ENCODE assay signal across 15 cellular contexts in genomic region chr2:97757062-97757461, GRCh38. TPM values are rescaled to one million over a fixed set of nuclear protein-coding genes. Genes with fewer than 3 reads are reported as not detected.
DNase-seq lines count a peak whose midpoint lies in the region; ATAC-seq and TF ChIP-seq lines count a peak whose summit lies in the region.
"Had no signal": no experiment of that assay in that cellular context is flagged by ENCODE, and none has a peak within 500 bp of the region (broad histone marks: within the 10 kb centered on the region; RNA-seq: fewer than 3 reads in every experiment).

No MANE protein-coding gene starts in this region.

- no peaks in the 10 kb centered on the region for H3K9me3 Mint-ChIP-seq in activated CD4-positive, alpha-beta memory T cell treated with anti-CD3 and anti-CD28 coated beads, Interleukin-2, amount 10 ng/mL, durations not matched to agents 7 days and 5 days
- H3K9me3 Mint-ChIP-seq in activated CD4-positive, alpha-beta memory T cell treated with anti-CD3 and anti-CD28 coated beads for 36 hours, result no peaks in the 10 kb centered on the region
- no peaks in the 10 kb centered on the region for H3K9me3 Mint-ChIP-seq in stimulated activated naive CD8-positive, alpha-beta T cell treated with anti-CD3 and anti-CD28 coated beads, Interleukin-15, Interleukin-2, amounts not matched to agents 100 ng/mL and 50 ng/mL, for 24 hours
- no peaks in the 10 kb centered on the region for H3K9me3 Mint-ChIP-seq in brain
- H3K9me3 Mint-ChIP-seq: CD4-positive, alpha-beta T cell had no signal

- DNase-seq in activated CD4-positive, alpha-beta memory T cell treated with anti-CD3 and anti-CD28 coated beads, Interleukin-2, amount 10 ng/mL, durations not matched to agents 7 days and 5 days, result no peak
- no peak for DNase-seq in activated CD4-positive, alpha-beta memory T cell treated with anti-CD3 and anti-CD28 coated beads for 36 hours
- no peak for DNase-seq in stimulated activated naive CD8-positive, alpha-beta T cell treated with anti-CD3 and anti-CD28 coated beads, Interleukin-15, Interleukin-2, amounts not matched to agents 100 U/mL and 50 U/mL, for 24 hours
- DNase-seq in posterior vena cava (ENCODE audit: low spot score), result peak; percentile 31
- DNase-seq in HuH-7 (ENCODE audit: low spot score), result no peak
- no peak for DNase-seq in SHP77 (lab: John Stamatoyannopoulos, UW)
- DNase-seq: ACHN; CD4-positive, alpha-beta T cell; COR-L47; DMS153; DMS79 treated with DMSO at 0.1 percent for 48 hours; EL had no signal

- TF ChIP-seq CTCF in brain (conservative IDR thresholded peaks at IDR 0.05), result no peak

- peaks cover 50% of the 10 kb centered on the region for H3K36me3 Mint-ChIP-seq in activated CD4-positive, alpha-beta memory T cell treated with anti-CD3 and anti-CD28 coated beads, Interleukin-2, amount 10 ng/mL, durations not matched to agents 7 days and 5 days (ENCODE audit: low read depth)
- H3K36me3 Mint-ChIP-seq in activated CD4-positive, alpha-beta memory T cell treated with anti-CD3 and anti-CD28 coated beads for 36 hours, result peaks cover 21% of the 10 kb centered on the region
- H3K36me3 Mint-ChIP-seq in stimulated activated naive CD8-positive, alpha-beta T cell treated with anti-CD3 and anti-CD28 coated beads, Interleukin-15, Interleukin-2, amounts not matched to agents 100 ng/mL and 50 ng/mL, for 24 hours (ENCODE audit: low read depth), result peaks cover 51% of the 10 kb centered on the region
- peaks cover 62% of the 10 kb centered on the region for H3K36me3 Mint-ChIP-seq in brain

- H3K4me3 Mint-ChIP-seq in activated CD4-positive, alpha-beta memory T cell treated with anti-CD3 and anti-CD28 coated beads, Interleukin-2, amount 10 ng/mL, durations not matched to agents 7 days and 5 days, result no peak overlapping the region
- H3K4me3 Mint-ChIP-seq in activated CD4-positive, alpha-beta memory T cell treated with anti-CD3 and anti-CD28 coated beads for 36 hours, result no peak overlapping the region
- H3K4me3 Mint-ChIP-seq in stimulated activated naive CD8-positive, alpha-beta T cell treated with anti-CD3 and anti-CD28 coated beads, Interleukin-15, Interleukin-2, amounts not matched to agents 100 ng/mL and 50 ng/mL, for 24 hours, result no peak overlapping the region
- no peak overlapping the region for H3K4me3 Mint-ChIP-seq in brain
- H3K4me3 Mint-ChIP-seq: CD4-positive, alpha-beta T cell had no signal

- POLR2A ChIA-PET in activated CD4-positive, alpha-beta memory T cell treated with anti-CD3 and anti-CD28 coated beads, Interleukin-2, amount 10 ng/mL, durations not matched to agents 7 days and 5 days (lab: Charles Lee), result no interaction called here
- POLR2A ChIA-PET in activated CD4-positive, alpha-beta memory T cell treated with anti-CD3 and anti-CD28 coated beads for 36 hours (lab: Charles Lee), result no interaction called here

- intact Hi-C loops in activated CD4-positive, alpha-beta memory T cell treated with anti-CD3 and anti-CD28 coated beads for 36 hours (cut with micrococcal nuclease), result no loop called here
- intact Hi-C loops in posterior vena cava (cut with DNase I), result no loop called here

- no peaks in the 10 kb centered on the region for H3K27me3 Mint-ChIP-seq in activated CD4-positive, alpha-beta memory T cell treated with anti-CD3 and anti-CD28 coated beads, Interleukin-2, amount 10 ng/mL, durations not matched to agents 7 days and 5 days
- no peaks in the 10 kb centered on the region for H3K27me3 Mint-ChIP-seq in activated CD4-positive, alpha-beta memory T cell treated with anti-CD3 and anti-CD28 coated beads for 36 hours
- H3K27me3 Mint-ChIP-seq in stimulated activated naive CD8-positive, alpha-beta T cell treated with anti-CD3 and anti-CD28 coated beads, Interleukin-15, Interleukin-2, amounts not matched to agents 100 ng/mL and 50 ng/mL, for 24 hours, result no peaks in the 10 kb centered on the region
- no peaks in the 10 kb centered on the region for H3K27me3 Mint-ChIP-seq in brain
- H3K27me3 Mint-ChIP-seq: CD4-positive, alpha-beta T cell had no signal

- CTCF ChIA-PET in activated CD4-positive, alpha-beta memory T cell treated with anti-CD3 and anti-CD28 coated beads, Interleukin-2, amount 10 ng/mL, durations not matched to agents 7 days and 5 days (lab: Charles Lee), result no interaction called here
- CTCF ChIA-PET in activated CD4-positive, alpha-beta memory T cell treated with anti-CD3 and anti-CD28 coated beads for 36 hours (lab: Charles Lee), result interaction anchor here (0.7 kb wide), 1 partner anchor 8 kb away, joined by 3 read pairs; no protein-coding TSS in a partner anchor

- peaks cover 36% of the 10 kb centered on the region for H3K4me1 Mint-ChIP-seq in activated CD4-positive, alpha-beta memory T cell treated with anti-CD3 and anti-CD28 coated beads, Interleukin-2, amount 10 ng/mL, durations not matched to agents 7 days and 5 days
- peaks cover 22% of the 10 kb centered on the region for H3K4me1 Mint-ChIP-seq in activated CD4-positive, alpha-beta memory T cell treated with anti-CD3 and anti-CD28 coated beads for 36 hours (ENCODE audit: low read depth)
- H3K4me1 Mint-ChIP-seq in stimulated activated naive CD8-positive, alpha-beta T cell treated with anti-CD3 and anti-CD28 coated beads, Interleukin-15, Interleukin-2, amounts not matched to agents 100 ng/mL and 50 ng/mL, for 24 hours (ENCODE audit: low read depth), result peaks cover 18% of the 10 kb centered on the region
- peaks cover 13% of the 10 kb centered on the region for H3K4me1 Mint-ChIP-seq in brain

- H3K27ac Mint-ChIP-seq in activated CD4-positive, alpha-beta memory T cell treated with anti-CD3 and anti-CD28 coated beads, Interleukin-2, amount 10 ng/mL, durations not matched to agents 7 days and 5 days, result peak overlapping the region; percentile 7
- no peak overlapping the region for H3K27ac Mint-ChIP-seq in activated CD4-positive, alpha-beta memory T cell treated with anti-CD3 and anti-CD28 coated beads for 36 hours
- peak overlapping the region; percentile 3 for H3K27ac Mint-ChIP-seq in stimulated activated naive CD8-positive, alpha-beta T cell treated with anti-CD3 and anti-CD28 coated beads, Interleukin-15, Interleukin-2, amounts not matched to agents 100 ng/mL and 50 ng/mL, for 24 hours
- H3K27ac Mint-ChIP-seq in brain, result peak overlapping the region in 3 of 5 experiments; percentile 0 to 79 (median 62)
- H3K27ac Mint-ChIP-seq: CD4-positive, alpha-beta T cell had no signal

- ATAC-seq in stimulated activated naive CD8-positive, alpha-beta T cell treated with anti-CD3 and anti-CD28 coated beads, Interleukin-15, Interleukin-2, amounts not matched to agents 100 U/mL and 50 U/mL, for 24 hours, result no peak

RNA-seq across cellular contexts. Expression of gene ZAP70, which starts 43.7 kb away (rescaled TPM):
- 100 to 1,000 TPM; 283 TPM for total RNA-seq in activated CD4-positive, alpha-beta memory T cell treated with anti-CD3 and anti-CD28 coated beads, Interleukin-2, amount 10 ng/mL, durations not matched to agents 7 days and 5 days
- 100 to 1,000 TPM; 160 to 166 TPM for total RNA-seq in activated CD4-positive, alpha-beta memory T cell treated with anti-CD3 and anti-CD28 coated beads for 36 hours
- not detected for polyA plus RNA-seq in brain (ENCODE audit: insufficient read depth, low read depth, low replicate concordance)
- total RNA-seq in posterior vena cava, result 1 to 10 TPM; 2.4 to 2.8 TPM
- total RNA-seq: A172 had no signal

Comparison
In these comparisons a context has a peak if more than half of its experiments do, and no peak if none do; other contexts are left out.
1. RNA of gene ZAP70, which starts 43.7 kb away (total RNA-seq): 283 TPM in activated CD4-positive, alpha-beta memory T cell treated with anti-CD3 and anti-CD28 coated beads, Interleukin-2, amount 10 ng/mL, durations not matched to agents 7 days and 5 days and 160 to 166 TPM in activated CD4-positive, alpha-beta memory T cell treated with anti-CD3 and anti-CD28 coated beads for 36 hours; 2.4 to 2.8 TPM in posterior vena cava; every median in the first group is over 10 times any median in the second.